In genomic region chr15:34691024-34691423, GRCh38 we compare ENCODE assay signal across 29 cellular contexts.
DNase-seq lines count a peak whose midpoint lies in the region; ATAC-seq, FAIRE-seq and TF ChIP-seq lines count a peak whose summit lies in the region.
"Had no signal": no experiment of that assay in that cellular context is flagged by ENCODE, and none has a peak within 500 bp of the region (broad histone marks: within the 10 kb centered on the region; RNA-seq: fewer than 3 reads in every experiment).

No MANE protein-coding gene starts in this region.

- H3K27ac ChIP-seq in keratinocyte (ENCODE audit: control insufficient read depth, insufficient read depth, low read length): peak overlapping the region; percentile 47
- H3K27ac ChIP-seq: esophagus muscularis mucosa, hepatocyte, Peyer's patch, upper lobe of left lung had no signal

- TF ChIP-seq CTCF in choroid plexus epithelial cell (conservative IDR thresholded peaks at IDR 0.05; ENCODE audit: low read depth, low read length) (no peak), keratinocyte (optimal IDR thresholded peaks at IDR 0.05 in 1 of 3, IDR thresholded peaks at IDR 0.05 in 1 of 3, conservative IDR thresholded peaks at IDR 0.05 in 1 of 3; ENCODE audit: extremely low read depth in 1 of 3, insufficient read depth in 2 of 3, low read length in 3 of 3) (no peak)

- H3K9ac ChIP-seq in keratinocyte (ENCODE audit: control insufficient read depth, extremely low read depth, insufficient read depth, low read length): no peak overlapping the region

- H3K9me1 ChIP-seq in keratinocyte (ENCODE audit: control insufficient read depth, extremely low read depth, insufficient read depth, low read length): no peaks in the 10 kb centered on the region

- peak; percentile 8 for DNase-seq in Caki2 (ENCODE audit: low read depth)
- DNase-seq in NCI-H226: peak; percentile 40
- peak; percentile 43 for DNase-seq in choroid plexus epithelial cell (ENCODE audit: low read depth)
- DNase-seq in keratinocyte (ENCODE audit: low read depth, low spot score): peak; percentile 69
- DNase-seq in activated CD4-positive, alpha-beta T cell treated with anti-CD3 and anti-CD28 coated beads for 48 hours: no peak
- no peak for DNase-seq in SK-N-DZ (ENCODE audit: low spot score)
- no peak for DNase-seq in activated CD8-positive, alpha-beta T cell treated with anti-CD3 and anti-CD28 coated beads, Interleukin-2, amount 10 ng/mL, durations not matched to agents 7 days and 5 days
- no peak for DNase-seq in GM12892 (ENCODE audit: insufficient read length)
- DNase-seq: activated CD4-positive, alpha-beta T cell treated with anti-CD3 and anti-CD28 coated beads, Interleukin-2, amount 10 ng/mL, durations not matched to agents 7 days and 5 days; activated effector memory CD4-positive, alpha-beta T cell treated with Interleukin-2 at 50 U/mL for 16 hours; activated naive CD8-positive, alpha-beta T cell treated with anti-CD3 and anti-CD28 coated beads for 36 hours; activated T-cell treated with anti-CD3 and anti-CD28 coated beads, Interleukin-2, amount 50 U/mL, for 1 hour; aorta; caudate nucleus; CD8-positive, alpha-beta memory T cell; cortex of kidney; DMS 273 treated with DMSO at 0.1 percent for 48 hours; effector memory CD8-positive, alpha-beta T cell; left colon; NCI-H2107; nephron progenitor cell; Peyer's patch; stimulated activated naive B cell treated with anti-CD40 and anti-IgM and Interleukin-4, amounts not matched to agents 10 μg/mL and 1 μg/mL and 100 μg/mL, for 72 hours; T1000; upper lobe of left lung had no signal

- no peaks in the 10 kb centered on the region for H3K9me3 ChIP-seq in keratinocyte (ENCODE audit: control insufficient read depth, low read depth, low read length)
- H3K9me3 ChIP-seq: Peyer's patch, upper lobe of left lung had no signal

- H3K36me3 ChIP-seq in keratinocyte (ENCODE audit: control insufficient read depth in 2 of 2, extremely low read depth in 1 of 2, insufficient read depth in 2 of 2, low read length in 2 of 2): no peaks in the 10 kb centered on the region
- H3K36me3 ChIP-seq: esophagus muscularis mucosa, Peyer's patch, upper lobe of left lung had no signal

- no peaks in the 10 kb centered on the region for H3K27me3 ChIP-seq in keratinocyte (ENCODE audit: control insufficient read depth, extremely low read depth, insufficient read depth, low read length)
- H3K27me3 ChIP-seq: esophagus muscularis mucosa, hepatocyte, Peyer's patch, upper lobe of left lung had no signal

- H3K79me2 ChIP-seq in keratinocyte (ENCODE audit: control insufficient read depth, insufficient read depth, low read length): no peaks in the 10 kb centered on the region
- H3K79me2 ChIP-seq: hepatocyte had no signal

- CTCF ChIA-PET in activated CD8-positive, alpha-beta T cell treated with anti-CD3 and anti-CD28 coated beads, Interleukin-2, amount 10 ng/mL, durations not matched to agents 7 days and 5 days (lab: Charles Lee): no interaction called here

- H3K27me3 Mint-ChIP-seq in activated CD8-positive, alpha-beta T cell treated with anti-CD3 and anti-CD28 coated beads, Interleukin-2, amount 10 ng/mL, durations not matched to agents 7 days and 5 days (ENCODE audit: low read depth): peaks cover 13% of the 10 kb centered on the region

- in situ Hi-C loops in Caki2 (cut with HindIII; ENCODE audit: low pct_unique_long_range_greater_than_20kb, low sequenced_read_pairs): no loop called here

- H3K4me3 ChIP-seq in choroid plexus epithelial cell (ENCODE audit: low read depth, low read length): no peak overlapping the region
- no peak overlapping the region for H3K4me3 ChIP-seq in keratinocyte (ENCODE audit: control insufficient read depth in 2 of 3, extremely low read depth in 1 of 3, insufficient read depth in 2 of 3, low read depth in 1 of 3, low read length in 3 of 3)
- H3K4me3 ChIP-seq: esophagus muscularis mucosa, hepatocyte, Peyer's patch, upper lobe of left lung had no signal

- no peaks in the 10 kb centered on the region for H3K4me1 Mint-ChIP-seq in activated CD8-positive, alpha-beta T cell treated with anti-CD3 and anti-CD28 coated beads, Interleukin-2, amount 10 ng/mL, durations not matched to agents 7 days and 5 days (ENCODE audit: low read depth)
- H3K4me1 Mint-ChIP-seq: activated CD4-positive, alpha-beta T cell treated with anti-CD3 and anti-CD28 coated beads, Interleukin-2, amount 10 ng/mL, durations not matched to agents 7 days and 5 days; activated naive CD8-positive, alpha-beta T cell treated with anti-CD3 and anti-CD28 coated beads for 36 hours; B cell; nephron progenitor cell had no signal

- no peaks in the 10 kb centered on the region for H4K20me1 ChIP-seq in keratinocyte (ENCODE audit: control insufficient read depth, extremely low read depth, insufficient read depth, low read length)

- TF ChIP-seq POLR2A in GM12892 (IDR thresholded peaks at IDR 0.05; ENCODE audit: low read depth, low read length): no peak

- no peak overlapping the region for H3K27ac Mint-ChIP-seq in activated CD8-positive, alpha-beta T cell treated with anti-CD3 and anti-CD28 coated beads, Interleukin-2, amount 10 ng/mL, durations not matched to agents 7 days and 5 days
- H3K27ac Mint-ChIP-seq: activated CD4-positive, alpha-beta T cell treated with anti-CD3 and anti-CD28 coated beads, Interleukin-2, amount 10 ng/mL, durations not matched to agents 7 days and 5 days; activated naive CD8-positive, alpha-beta T cell treated with anti-CD3 and anti-CD28 coated beads for 36 hours; B cell; CD8-positive, alpha-beta memory T cell; effector memory CD8-positive, alpha-beta T cell; nephron progenitor cell; stimulated activated naive B cell treated with anti-CD40 and anti-IgM and Interleukin-4, amounts not matched to agents 10 μg/mL and 1 μg/mL and 100 μg/mL, for 72 hours had no signal

- peak overlapping the region; percentile 47 for H2AFZ ChIP-seq in keratinocyte (ENCODE audit: control insufficient read depth, low read length)
- H2AFZ ChIP-seq: hepatocyte had no signal

- peak; percentile 52 for FAIRE-seq in keratinocyte (lab: Jason Lieb, UNC)
- FAIRE-seq in GM12892 (lab: Jason Lieb, UNC): no peak
- FAIRE-seq: G401.6 had no signal

- H3K4me3 Mint-ChIP-seq in activated CD8-positive, alpha-beta T cell treated with anti-CD3 and anti-CD28 coated beads, Interleukin-2, amount 10 ng/mL, durations not matched to agents 7 days and 5 days: no peak overlapping the region
- H3K4me3 Mint-ChIP-seq: activated CD4-positive, alpha-beta T cell treated with anti-CD3 and anti-CD28 coated beads, Interleukin-2, amount 10 ng/mL, durations not matched to agents 7 days and 5 days; activated naive CD8-positive, alpha-beta T cell treated with anti-CD3 and anti-CD28 coated beads for 36 hours; B cell; CD8-positive, alpha-beta memory T cell; effector memory CD8-positive, alpha-beta T cell; nephron progenitor cell; stimulated activated naive B cell treated with anti-CD40 and anti-IgM and Interleukin-4, amounts not matched to agents 10 μg/mL and 1 μg/mL and 100 μg/mL, for 72 hours had no signal

- no peak overlapping the region for H3K4me2 ChIP-seq in keratinocyte (ENCODE audit: control insufficient read depth, extremely low read depth, insufficient read depth, low read depth, low read length)
- H3K4me2 ChIP-seq: hepatocyte had no signal

- no peaks in the 10 kb centered on the region for H3K36me3 Mint-ChIP-seq in activated CD8-positive, alpha-beta T cell treated with anti-CD3 and anti-CD28 coated beads, Interleukin-2, amount 10 ng/mL, durations not matched to agents 7 days and 5 days (ENCODE audit: low read depth)
- H3K36me3 Mint-ChIP-seq: activated naive CD8-positive, alpha-beta T cell treated with anti-CD3 and anti-CD28 coated beads for 36 hours; CD8-positive, alpha-beta memory T cell had no signal

- no peak for ATAC-seq in activated CD8-positive, alpha-beta T cell treated with anti-CD3 and anti-CD28 coated beads, Interleukin-2, amount 10 ng/mL, durations not matched to agents 7 days and 5 days
- ATAC-seq: effector memory CD8-positive, alpha-beta T cell; left colon had no signal

- H3K4me1 ChIP-seq in keratinocyte (ENCODE audit: control insufficient read depth, extremely low read depth, insufficient read depth, low read length): peaks cover 8% of the 10 kb centered on the region
- H3K4me1 ChIP-seq: esophagus muscularis mucosa, Peyer's patch, upper lobe of left lung had no signal

- POLR2A ChIA-PET in activated CD8-positive, alpha-beta T cell treated with anti-CD3 and anti-CD28 coated beads, Interleukin-2, amount 10 ng/mL, durations not matched to agents 7 days and 5 days (lab: Charles Lee): no interaction called here

- H3K9me3 Mint-ChIP-seq in activated CD8-positive, alpha-beta T cell treated with anti-CD3 and anti-CD28 coated beads, Interleukin-2, amount 10 ng/mL, durations not matched to agents 7 days and 5 days (ENCODE audit: insufficient read depth): no peaks in the 10 kb centered on the region
- H3K9me3 Mint-ChIP-seq: nephron progenitor cell had no signal

- dilution Hi-C loops in keratinocyte (cut with MboI; ENCODE audit: extremely low pct_ligation_motif_present, low sequenced_read_pairs): no loop called here

Comparison
In these comparisons a context has a peak if more than half of its experiments do, and no peak if none do; other contexts are left out.
1. DNase-seq: peak in Caki2 (single experiment), NCI-H226 (single experiment), choroid plexus epithelial cell (single experiment) and keratinocyte (single experiment); none in activated CD4-positive, alpha-beta T cell treated with anti-CD3 and anti-CD28 coated beads for 48 hours (single experiment), SK-N-DZ (single experiment), activated CD8-positive, alpha-beta T cell treated with anti-CD3 and anti-CD28 coated beads, Interleukin-2, amount 10 ng/mL, durations not matched to agents 7 days and 5 days (single experiment) and GM12892 (single experiment).